Comparison of ENCODE assay signal across 28 cellular contexts in the genomic region with DNA sequence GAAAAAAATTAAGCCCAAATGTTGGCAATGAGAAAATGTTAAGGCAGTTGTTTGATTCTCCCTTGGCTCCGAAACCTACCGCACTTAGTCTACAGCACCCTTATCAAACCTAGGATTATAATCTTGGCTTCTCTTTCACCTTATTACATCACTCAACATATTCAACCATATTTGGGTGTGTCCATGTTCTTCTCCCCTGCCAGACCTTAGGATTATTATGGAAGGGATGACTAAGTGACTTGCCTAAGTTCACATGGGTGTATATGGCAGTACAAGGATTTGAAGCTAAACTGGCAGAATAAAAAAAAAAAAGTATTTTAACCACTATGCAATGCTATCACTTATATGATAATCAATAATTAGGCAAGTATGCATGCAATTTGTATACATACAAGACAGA.
"Had no signal": no experiment of that assay in that cellular context is flagged by ENCODE, and none has a peak within 500 bp of the region (broad histone marks: within the 10 kb centered on the region; RNA-seq: fewer than 3 reads in every experiment).

No MANE protein-coding gene starts in this region.

- H3K36me3 Mint-ChIP-seq: natural killer cell; neural progenitor cell; stimulated activated effector memory CD8-positive, alpha-beta T cell treated with anti-CD3 and anti-CD28 coated beads, Interleukin-12 subunit alpha, Interleukin-12 subunit beta, amount 100 ng/mL, for 72 hours had no signal

- H3K27me3 ChIP-seq: left lung, neural progenitor cell, neutrophil, spleen, suprapubic skin, tibial artery, uterus had no signal

- H3K4me3 ChIP-seq: left lung, lower lobe of right lung, neural progenitor cell, prostate gland, spleen, suprapubic skin, thoracic aorta, tibial artery, uterus had no signal

- H3K4me1 ChIP-seq: left lung, lower lobe of right lung, neural progenitor cell, parathyroid adenoma, prostate gland, spleen, suprapubic skin, tibial artery, uterus had no signal

- FAIRE-seq: kidney, small intestine had no signal

- H3K4me3 Mint-ChIP-seq: mesothelial cell of epicardium; naive B cell; natural killer cell; nephron progenitor cell; neural progenitor cell; stimulated activated effector memory CD8-positive, alpha-beta T cell treated with anti-CD3 and anti-CD28 coated beads, Interleukin-12 subunit alpha, Interleukin-12 subunit beta, amount 100 ng/mL, for 72 hours; stimulated activated naive CD8-positive, alpha-beta T cell treated with anti-CD3 and anti-CD28 coated beads, Interleukin-15, Interleukin-2, amounts not matched to agents 100 ng/mL and 50 ng/mL, for 24 hours; type B pancreatic cell had no signal

- DNase-seq: hippocampal formation; kidney; left colon; left lung; lower lobe of right lung; mesendoderm; naive B cell; natural killer cell; nephron progenitor cell; occipital lobe; retina; right cardiac atrium; small intestine; spleen; stimulated activated CD4-positive, alpha-beta T cell treated with anti-CD3 and anti-CD28 coated beads, Interleukin-4, amount 100 ng/mL, for 24 hours; stimulated activated naive CD4-positive, alpha-beta T cell; tibial artery; uterus had no signal

- H2AFZ ChIP-seq: neural progenitor cell, parathyroid adenoma had no signal

- H3K9me3 ChIP-seq: lower lobe of right lung, neutrophil, prostate gland, suprapubic skin, uterus had no signal

- H3K79me2 ChIP-seq: parathyroid adenoma had no signal

- H3K4me2 ChIP-seq: neural progenitor cell had no signal

- H3K36me3 ChIP-seq: left lung, lower lobe of right lung, neural progenitor cell, neutrophil, prostate gland, spleen, suprapubic skin, thoracic aorta, tibial artery, uterus had no signal

- H3K27ac Mint-ChIP-seq: mesothelial cell of epicardium; naive B cell; natural killer cell; nephron progenitor cell; neural progenitor cell; stimulated activated effector memory CD8-positive, alpha-beta T cell treated with anti-CD3 and anti-CD28 coated beads, Interleukin-12 subunit alpha, Interleukin-12 subunit beta, amount 100 ng/mL, for 72 hours; stimulated activated naive CD8-positive, alpha-beta T cell treated with anti-CD3 and anti-CD28 coated beads, Interleukin-15, Interleukin-2, amounts not matched to agents 100 ng/mL and 50 ng/mL, for 24 hours; type B pancreatic cell had no signal

- H3K4me1 Mint-ChIP-seq: mesothelial cell of epicardium; naive B cell; natural killer cell; nephron progenitor cell; neural progenitor cell; stimulated activated effector memory CD8-positive, alpha-beta T cell treated with anti-CD3 and anti-CD28 coated beads, Interleukin-12 subunit alpha, Interleukin-12 subunit beta, amount 100 ng/mL, for 72 hours had no signal

- H3K9ac ChIP-seq: neural progenitor cell, parathyroid adenoma had no signal

- H3K27ac ChIP-seq: left lung, lower lobe of right lung, neural progenitor cell, neutrophil, parathyroid adenoma, prostate gland, spleen, suprapubic skin, thoracic aorta, tibial artery, uterus had no signal

- H3K27me3 Mint-ChIP-seq: type B pancreatic cell had no signal
